ENCODE assay signal across 11 cellular contexts in genomic region chr17:77124192-77124908, GRCh38. TPM values are rescaled to one million over a fixed set of nuclear protein-coding genes. Genes with fewer than 3 reads are reported as not detected.
DNase-seq lines count a peak whose midpoint lies in the region; TF ChIP-seq lines count a peak whose summit lies in the region.
"Had no signal": no experiment of that assay in that cellular context is flagged by ENCODE, and none has a peak within 500 bp of the region (broad histone marks: within the 10 kb centered on the region; RNA-seq: fewer than 3 reads in every experiment).

No MANE protein-coding gene starts in this region.

- no peak overlapping the region for H3K27ac ChIP-seq in SJCRH30

- TF ChIP-seq CTCF in retinal pigment epithelial cell (conservative IDR thresholded peaks at IDR 0.05; ENCODE audit: low read depth, low read length), result no peak

- H3K36me3 ChIP-seq in SJCRH30, result no peaks in the 10 kb centered on the region

- DNase-seq in EH (ENCODE audit: low read depth), result peak; percentile 79
- DNase-seq in UCSD-AML1 (lab: John Stamatoyannopoulos, UW; ENCODE audit: unreplicated experiment), result peak; percentile 28
- DNase-seq in glomerular endothelial cell (ENCODE audit: extremely low read depth, low read depth, low spot score), result peak; percentile 98
- peak; percentile 75 for DNase-seq in retinal pigment epithelial cell (ENCODE audit: low read depth)
- DNase-seq in stimulated activated CD4-positive, alpha-beta T cell treated with anti-CD3 and anti-CD28 coated beads, Interleukin-4, amount 100 ng/mL, for 1 hour, result no peak
- no peak for DNase-seq in SJCRH30
- no peak for DNase-seq in NCI-H2081 (lab: John Stamatoyannopoulos, UW)
- no peak for DNase-seq in effector CD8-positive, alpha-beta T cell (lab: John Stamatoyannopoulos, UW)
- DNase-seq: activated gamma-delta T cell treated with Interleukin-2 at 50 U/mL for 16 hours, GDM1, Kasumi-1 had no signal

- peaks cover 27% of the 10 kb centered on the region for H3K4me1 ChIP-seq in SJCRH30

- no peaks in the 10 kb centered on the region for H3K9me3 ChIP-seq in SJCRH30 (replicated peaks)

- H3K4me3 ChIP-seq in retinal pigment epithelial cell (ENCODE audit: low read length) (no peak overlapping the region), SJCRH30 (no peak overlapping the region)

- no peaks in the 10 kb centered on the region for H3K27me3 ChIP-seq in SJCRH30

RNA-seq across cellular contexts. Expression of gene SEC14L1, which starts 16.4 kb away (rescaled TPM):
- total RNA-seq in glomerular endothelial cell, result 604 and 637 TPM in 2 replicates
- 40.7 and 50.0 TPM in 2 replicates for total RNA-seq in SJCRH30 (2014; rRNA removed; shearing (Covaris generic))

Comparison
In these comparisons a context has a peak if more than half of its experiments do, and no peak if none do; other contexts are left out.
1. DNase-seq: peak in EH (single experiment), UCSD-AML1 (single experiment), glomerular endothelial cell (single experiment) and retinal pigment epithelial cell (single experiment); none in stimulated activated CD4-positive, alpha-beta T cell treated with anti-CD3 and anti-CD28 coated beads, Interleukin-4, amount 100 ng/mL, for 1 hour (single experiment), SJCRH30 (0 of 2), NCI-H2081 (0 of 2) and effector CD8-positive, alpha-beta T cell (single experiment).
2. RNA of gene SEC14L1, which starts 16.4 kb away (total RNA-seq): 604 to 637 TPM in glomerular endothelial cell; 40.7 to 50.0 TPM in SJCRH30; every median in the first group is over 10 times any median in the second.